ENCODE assay signal across 18 cellular contexts in genomic region chr9:32500768-32501167, GRCh38. TPM values are rescaled to one million over a fixed set of nuclear protein-coding genes. Genes with fewer than 3 reads are reported as not detected.
DNase-seq lines count a peak whose midpoint lies in the region; ATAC-seq, FAIRE-seq and TF ChIP-seq lines count a peak whose summit lies in the region.
"Had no signal": no experiment of that assay in that cellular context is flagged by ENCODE, and none has a peak within 500 bp of the region (broad histone marks: within the 10 kb centered on the region; RNA-seq: fewer than 3 reads in every experiment).

No MANE protein-coding gene starts in this region.

- H3K4me3 ChIP-seq in fibroblast of mammary gland (ENCODE audit: control insufficient read depth, low read depth, low read length): no peak overlapping the region
- no peak overlapping the region for H3K4me3 ChIP-seq in smooth muscle cell
- H3K4me3 ChIP-seq: body of pancreas, left ventricle myocardium inferior had no signal

- no peak overlapping the region for H3K9ac ChIP-seq in smooth muscle cell (ENCODE audit: low read depth)

- H3K4me1 ChIP-seq in smooth muscle cell (ENCODE audit: low read depth): no peaks in the 10 kb centered on the region
- H3K4me1 ChIP-seq: body of pancreas, left ventricle myocardium inferior had no signal

- ATAC-seq in GM19463 (IDR thresholded peaks at IDR 0.05; ENCODE audit: unreplicated experiment): peak; percentile 51
- ATAC-seq: body of pancreas; CD8-positive, alpha-beta T cell had no signal

- TF ChIP-seq POLR2A in GM12892 (IDR thresholded peaks at IDR 0.05; ENCODE audit: low read depth, low read length): no peak

- no peak overlapping the region for H3K27ac ChIP-seq in RWPE1
- H3K27ac ChIP-seq in smooth muscle cell (ENCODE audit: low read depth): peak overlapping the region; percentile 11
- H3K27ac ChIP-seq: body of pancreas, left ventricle myocardium inferior, VCaP had no signal

- H3K4me2 ChIP-seq in smooth muscle cell: no peak overlapping the region

- peaks cover 6% of the 10 kb centered on the region for H3K36me3 ChIP-seq in smooth muscle cell (ENCODE audit: low read depth)

- FAIRE-seq in GM12892 (lab: Jason Lieb, UNC): no peak

- H2AFZ ChIP-seq in smooth muscle cell (ENCODE audit: low read depth): no peak overlapping the region

- peak; percentile 54 for DNase-seq in RWPE1 (ENCODE audit: low spot score)
- peak; percentile 64 for DNase-seq in fibroblast of mammary gland (ENCODE audit: low read depth)
- DNase-seq in smooth muscle cell (lab: John Stamatoyannopoulos, UW; ENCODE audit: unreplicated experiment): no peak
- DNase-seq in NCI-H748 (lab: John Stamatoyannopoulos, UW; ENCODE audit: unreplicated experiment): no peak
- no peak for DNase-seq in effector CD8-positive, alpha-beta T cell (lab: John Stamatoyannopoulos, UW)
- no peak for DNase-seq in GM12892 (ENCODE audit: insufficient read length)
- DNase-seq: body of pancreas; CD8-positive, alpha-beta T cell; endodermal cell; GF-D8; left ventricle myocardium inferior; naive B cell; NCI-H446 treated with DMSO at 0.1 percent for 48 hours; OCI-M1; stimulated activated CD4-positive, alpha-beta T cell treated with anti-CD3 and anti-CD28 coated beads, Interleukin-2, amount 100 ng/mL, for 48 hours; trophoblast cell had no signal

- H4K20me1 ChIP-seq in smooth muscle cell (ENCODE audit: low read depth): no peaks in the 10 kb centered on the region

- H3K9me3 ChIP-seq in smooth muscle cell (replicated peaks; ENCODE audit: low read depth): no peaks in the 10 kb centered on the region
- H3K9me3 ChIP-seq: body of pancreas had no signal

- H3K27me3 ChIP-seq in smooth muscle cell (ENCODE audit: low read depth): no peaks in the 10 kb centered on the region
- H3K27me3 ChIP-seq: body of pancreas had no signal

- H3K79me2 ChIP-seq in smooth muscle cell (ENCODE audit: low read depth): no peaks in the 10 kb centered on the region

- H3F3A ChIP-seq in smooth muscle cell (ENCODE audit: low read depth): no peaks in the 10 kb centered on the region

- TF ChIP-seq CTCF in RWPE1 (conservative IDR thresholded peaks at IDR 0.05; ENCODE audit: low read depth) (no peak), fibroblast of mammary gland (conservative IDR thresholded peaks at IDR 0.05; ENCODE audit: control insufficient read depth, insufficient read depth, low read depth, low read length) (no peak), smooth muscle cell (IDR thresholded peaks at IDR 0.05; ENCODE audit: borderline replicate concordance, insufficient read depth, poor library complexity, severe bottlenecking) (no peak)

- POLR2A ChIA-PET in RWPE1 (lab: Yijun Ruan, JAX; ENCODE audit: low non-redundant PET): no interaction called here

- WGBS in smooth muscle cell (ENCODE audit: low lambda C conversion rate): 86% methylated on average over 2 of the region's 2 CpGs

- CTCF ChIA-PET in RWPE1 (lab: Yijun Ruan, JAX): interaction anchor here (0.5 kb wide), 1 partner anchor 8 kb away, joined by 3 read pairs; no protein-coding TSS in a partner anchor

RNA-seq across cellular contexts. Expression of gene RIGI, which starts 25.2 kb away (rescaled TPM):
- total RNA-seq in smooth muscle cell: 4.0 and 6.8 TPM in 2 replicates
- polyA plus RNA-seq in smooth muscle cell: 1.8 and 2.3 TPM in 2 replicates
- 6.3 TPM for polyA plus RNA-seq in GM12892 (2012; ENCODE audit: missing spikeins)

RNA-seq across cellular contexts. Expression of gene SMIM27, which starts 51.4 kb away (rescaled TPM):
- 2.9 and 3.5 TPM in 2 replicates for total RNA-seq in smooth muscle cell
- 36.6 and 38.9 TPM in 2 replicates for polyA plus RNA-seq in smooth muscle cell
- 29.5 TPM for polyA plus RNA-seq in GM12892 (2012; ENCODE audit: missing spikeins)

RNA-seq across cellular contexts. Expression of gene TOPORS, which starts 51.6 kb away (rescaled TPM):
- total RNA-seq in smooth muscle cell: 25.3 and 34.1 TPM in 2 replicates
- polyA plus RNA-seq in smooth muscle cell: 13.9 and 14.2 TPM in 2 replicates
- polyA plus RNA-seq in GM12892 (2012; ENCODE audit: missing spikeins): 12.2 TPM

Comparison
In these comparisons a context has a peak if more than half of its experiments do, and no peak if none do; other contexts are left out.
1. DNase-seq: peak in RWPE1 (single experiment) and fibroblast of mammary gland (single experiment); none in smooth muscle cell (single experiment), NCI-H748 (single experiment), effector CD8-positive, alpha-beta T cell (single experiment) and GM12892 (single experiment).